Comparison of ENCODE assay signal across 8 cellular contexts in the genomic region with DNA sequence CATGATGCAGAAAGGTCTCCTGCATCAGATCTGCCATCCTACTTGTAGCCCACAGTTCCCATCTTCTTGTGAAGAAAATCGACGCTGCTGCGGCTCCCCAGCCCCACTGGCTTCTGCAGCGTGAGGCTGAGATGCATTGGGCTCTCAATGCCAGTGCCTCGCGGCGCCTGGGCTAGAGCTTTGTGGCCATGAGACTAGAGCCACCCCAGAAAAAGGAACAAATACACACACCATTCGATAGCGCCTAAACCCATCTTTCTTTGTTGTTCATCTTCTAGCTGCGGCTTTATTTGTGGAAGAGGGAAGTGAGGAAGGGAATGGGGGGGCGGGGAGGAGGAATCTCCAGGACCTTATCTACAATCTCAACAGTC. TPM values are rescaled to one million over a fixed set of nuclear protein-coding genes. Genes with fewer than 3 reads are reported as not detected.
DNase-seq lines count a peak whose midpoint lies in the region; ATAC-seq, FAIRE-seq and TF ChIP-seq lines count a peak whose summit lies in the region.

No MANE protein-coding gene starts in this region.

- FAIRE-seq in pancreas (lab: Jason Lieb, UNC), result no peak

- H3K27ac ChIP-seq in pancreas, result no peak overlapping the region

- no peaks in the 10 kb centered on the region for H3K36me3 ChIP-seq in pancreas

- peaks cover 0 to 11% (median 9%) of the 10 kb centered on the region in 3 donors for H3K4me1 ChIP-seq in pancreas

- TF ChIP-seq CTCF in epithelial cell of proximal tubule (conservative IDR thresholded peaks at IDR 0.05; ENCODE audit: low read depth, low read length), result no peak
- TF ChIP-seq CTCF in pancreas (IDR thresholded peaks at IDR 0.05), result no peak

- H3K27me3 Mint-ChIP-seq in activated T-cell treated with anti-CD3 and anti-CD28 coated beads, Interleukin-2, amount 50 U/mL, for 72 hours (ENCODE audit: low read depth), result peaks cover 29% of the 10 kb centered on the region

- intact Hi-C loops in pancreas (cut with DNase I), result no loop called here

- H3K27ac Mint-ChIP-seq in activated T-cell treated with anti-CD3 and anti-CD28 coated beads, Interleukin-2, amount 50 U/mL, for 72 hours, result no peak overlapping the region

- H3K4me3 ChIP-seq in epithelial cell of proximal tubule (ENCODE audit: low read depth, low read length) (peak overlapping the region; percentile 53), pancreas (peak overlapping the region in 3 of 4 donors; percentile 11 to 48 (median 27))

- peak; percentile 65 for DNase-seq in NCI-H2227 (lab: John Stamatoyannopoulos, UW; ENCODE audit: unreplicated experiment)
- DNase-seq in epithelial cell of proximal tubule (ENCODE audit: low read depth), result no peak
- DNase-seq in pancreas, result peak in 1 of 6 donors; percentile 52
- DNase-seq in activated T-cell treated with anti-CD3 and anti-CD28 coated beads, Interleukin-2, amount 50 U/mL, for 72 hours, result no peak
- DNase-seq in HK-2 (ENCODE audit: unreplicated experiment), result no peak
- no peak for DNase-seq in middle frontal gyrus (ENCODE audit: extremely low spot score, low spot score)
- no peak for DNase-seq in SIG-M5 (lab: John Stamatoyannopoulos, UW)

- ATAC-seq in GM19395 (IDR thresholded peaks at IDR 0.05; ENCODE audit: unreplicated experiment) (peak; percentile 21), pancreas (no peak)
- no peak for ATAC-seq in activated T-cell treated with anti-CD3 and anti-CD28 coated beads, Interleukin-2, amount 50 U/mL, for 72 hours (replicated peaks in 1 of 2)

- H3K36me3 Mint-ChIP-seq in activated T-cell treated with anti-CD3 and anti-CD28 coated beads, Interleukin-2, amount 50 U/mL, for 72 hours (ENCODE audit: insufficient read depth in 2 of 2), result peaks cover 0 to 9% of the 10 kb centered on the region in 2 donors

- peak overlapping the region in 1 of 2 donors; percentile 31 for H3K4me3 Mint-ChIP-seq in activated T-cell treated with anti-CD3 and anti-CD28 coated beads, Interleukin-2, amount 50 U/mL, for 72 hours

- H3K9me3 ChIP-seq in pancreas, result no peaks in the 10 kb centered on the region

- peaks cover 0 to 11% (median 2%) of the 10 kb centered on the region in 4 donors for H3K27me3 ChIP-seq in pancreas

- peaks cover 4% of the 10 kb centered on the region for H3K4me1 Mint-ChIP-seq in activated T-cell treated with anti-CD3 and anti-CD28 coated beads, Interleukin-2, amount 50 U/mL, for 72 hours (ENCODE audit: low read depth)

- WGBS in pancreas, 2 donors, result 3 to 6% methylated on average over 11 of the region's 11 CpGs

- peaks cover 0 to 1% of the 10 kb centered on the region in 2 donors for H3K9me3 Mint-ChIP-seq in activated T-cell treated with anti-CD3 and anti-CD28 coated beads, Interleukin-2, amount 50 U/mL, for 72 hours

RNA-seq across cellular contexts. Expression of a gene that starts 2.7 kb away (rescaled TPM):
- total RNA-seq in epithelial cell of proximal tubule (0.07 and 0.23 TPM in 2 replicates), pancreas (1 to 10 TPM in 5 of 6 donors, under 1 TPM in 1; 0.91 to 5.7 (median 2.4) TPM)
- 10 to 100 TPM in 1 of 2 donors, 1 to 10 TPM in 1; 2.5 to 10.3 TPM for polyA plus RNA-seq in pancreas
- not detected for total RNA-seq in activated T-cell treated with anti-CD3 and anti-CD28 coated beads, Interleukin-2, amount 50 U/mL, for 72 hours
